Comparison of ENCODE assay signal across 8 cellular contexts in the genomic region with DNA sequence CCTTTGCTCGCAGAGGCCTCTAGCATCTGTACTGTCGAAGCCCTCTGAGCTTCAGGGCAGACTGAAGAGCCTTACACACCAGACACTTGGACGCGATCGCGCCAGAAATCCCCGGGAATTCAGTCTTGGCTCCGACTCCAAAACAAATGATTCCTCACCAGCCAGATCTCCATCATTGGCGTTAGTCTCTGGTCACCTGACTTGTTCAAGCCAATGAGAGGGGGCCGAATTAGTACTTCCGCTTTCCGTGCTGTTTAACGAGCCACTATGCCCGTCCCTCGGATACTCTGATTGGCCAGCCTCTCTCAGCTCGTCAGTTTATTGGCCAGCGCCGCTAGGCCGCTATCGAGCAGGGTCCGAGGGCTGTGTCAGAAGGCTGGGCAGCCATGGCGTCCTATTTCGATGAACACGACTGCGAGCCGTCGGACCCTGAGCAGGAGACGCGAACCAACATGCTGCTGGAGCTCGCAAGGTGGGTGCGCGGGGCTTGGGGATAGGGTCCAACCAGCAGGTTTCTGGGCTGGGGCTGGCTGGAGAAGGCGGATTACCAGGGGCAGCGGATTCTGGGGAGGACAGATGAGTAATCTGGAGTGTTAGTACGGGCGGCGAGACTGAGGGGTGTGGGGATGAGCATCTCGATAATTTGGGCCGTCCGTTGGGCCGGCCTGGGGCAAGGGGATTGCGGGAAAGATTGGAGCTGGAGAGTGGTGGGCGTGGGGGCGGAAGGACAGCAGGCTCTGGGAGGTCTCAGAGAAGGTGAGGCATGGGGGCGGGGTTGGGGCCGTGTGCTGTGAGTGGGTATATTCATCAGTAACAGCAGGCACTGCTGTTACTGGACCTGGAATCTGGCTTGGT. TPM values are rescaled to one million over a fixed set of nuclear protein-coding genes. Genes with fewer than 3 reads are reported as not detected.
DNase-seq lines count a peak whose midpoint lies in the region; ATAC-seq and TF ChIP-seq lines count a peak whose summit lies in the region.

A gene with protein sequence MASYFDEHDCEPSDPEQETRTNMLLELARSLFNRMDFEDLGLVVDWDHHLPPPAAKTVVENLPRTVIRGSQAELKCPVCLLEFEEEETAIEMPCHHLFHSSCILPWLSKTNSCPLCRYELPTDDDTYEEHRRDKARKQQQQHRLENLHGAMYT (plus strand): TSS at position 368 of the 855 bp plus-strand sequence. CDS start 19 bp downstream, at position 387.

- H3K4me1 ChIP-seq in PC-9 (replicated peaks; ENCODE audit: insufficient read depth) = peaks cover 21% of the 10 kb centered on the region

- no peaks in the 10 kb centered on the region for H3K9me3 ChIP-seq in PC-9 (ENCODE audit: insufficient read depth, low read depth)

- peak within 1 kb of the TSS; percentile 53 for H3K27ac ChIP-seq in PC-9

- ATAC-seq in GM21619 (IDR thresholded peaks at IDR 0.05; ENCODE audit: unreplicated experiment) = peak; percentile 99

- H3K79me2 ChIP-seq in PC-9 (ENCODE audit: low read depth) = peaks cover 30% of the 10 kb centered on the region

- CTCF ChIA-PET in PC-9 (lab: Charles Lee) = interaction anchor here (0.7 kb wide), 1 partner anchor 43 kb away, joined by 3 read pairs; no protein-coding TSS in a partner anchor

- TF ChIP-seq CTCF in PC-9 (conservative IDR thresholded peaks at IDR 0.05) (no peak), epithelial cell of proximal tubule (conservative IDR thresholded peaks at IDR 0.05; ENCODE audit: low read depth, low read length) (no peak)

- no peaks in the 10 kb centered on the region for H3K27me3 ChIP-seq in PC-9 (ENCODE audit: insufficient read depth, low read depth)

- peak within 1 kb of the TSS; percentile 98 for H3K4me3 ChIP-seq in Jurkat, Clone E6-1 (ENCODE audit: low read length)
- H3K4me3 ChIP-seq in PC-9 = peak within 1 kb of the TSS; percentile 86
- peak within 1 kb of the TSS; percentile 81 for H3K4me3 ChIP-seq in epithelial cell of proximal tubule (ENCODE audit: low read depth, low read length)

- POLR2A ChIA-PET in PC-9 (lab: Charles Lee; ENCODE audit: unreplicated experiment) = interaction anchor here (0.7 to 1.6 kb wide), 8 partner anchors 16 to 366 kb away, joined by 3 to 20 read pairs (median 4); a partner anchor contains a TSS

- peak within 1 kb of the TSS; percentile 80 for H3K4me2 ChIP-seq in PC-9

- DNase-seq in DMS153 (lab: John Stamatoyannopoulos, UW) (peak; percentile 97), PC-9 (peak; percentile 88 to 96), epithelial cell of proximal tubule (ENCODE audit: low read depth) (peak; percentile 96), mucosa of gallbladder (ENCODE audit: low spot score) (peak; percentile 98)
- peak; percentile 96 for DNase-seq in Jurkat, Clone E6-1 (ENCODE audit: low read depth, low spot score)
- peak; percentile 84 for DNase-seq in activated T-cell treated with anti-CD3 and anti-CD28 coated beads, Interleukin-2, amount 50 U/mL, for 1 hour
- DNase-seq in stimulated activated CD8-positive, alpha-beta memory T cell treated with anti-CD3 and anti-CD28 coated beads, Interleukin-4, amount 100 ng/mL, for 4 hours (ENCODE audit: low read depth in 2 of 2, low spot score in 1 of 2) = peak; percentile 80 to 81

- no TSS peak for BruUV-seq in PC-9 (replicated peaks; lab: Mats Ljungman, UMichigan)

- intact Hi-C loops in PC-9 (cut with micrococcal nuclease; ENCODE audit: unreplicated experiment) = no loop called here

- H2AFZ ChIP-seq in PC-9 = peak within 1 kb of the TSS; percentile 86

- peaks cover 11% of the 10 kb centered on the region for H3F3A ChIP-seq in PC-9 (ENCODE audit: insufficient read depth, low read depth)

- H4K20me1 ChIP-seq in PC-9 (ENCODE audit: insufficient read depth) = no peaks in the 10 kb centered on the region

- H3K36me3 ChIP-seq in PC-9 (ENCODE audit: low read depth) = peaks cover 8% of the 10 kb centered on the region; the same call in 1 of the 2 replicates

- no peaks in the 10 kb centered on the region for H3K9me2 ChIP-seq in PC-9 (ENCODE audit: insufficient read depth)

RNA-seq across cellular contexts. Expression of the gene that starts here (rescaled TPM):
- 251 TPM for polyA plus RNA-seq in Jurkat, Clone E6-1 (2012; ENCODE audit: insufficient read depth, insufficient read length)
- total RNA-seq in PC-9 (2021) = 93.9 and 96.7 TPM in 2 replicates
- total RNA-seq in epithelial cell of proximal tubule = 187 and 280 TPM in 2 replicates
- total RNA-seq in mucosa of gallbladder = 94.1 TPM

Comparison
In these comparisons a context has a peak if more than half of its experiments do, and no peak if none do; other contexts are left out.
1. Peak in every context shown above with its lines: DNase-seq, ATAC-seq, H3K4me3 ChIP-seq and H3K27ac ChIP-seq.